In genomic region chr1:244439391-244440032, GRCh38 we compare ENCODE assay signal across 3 cellular contexts.
TF ChIP-seq lines count a peak whose summit lies in the region.

No MANE protein-coding gene starts in this region.

TF ChIP-seq in HEK293, 187 proteins besides CTCF, POLR2A, EP300 and RAD21:
- TF ChIP-seq ZIC2 (tag by site-specific recombination; IDR thresholded peaks at IDR 0.05) (peak; percentile 81), ZBTB48 (tag by site-specific recombination; IDR thresholded peaks at IDR 0.05) (peak; percentile 93), ZNF555 (tag by site-specific recombination; conservative IDR thresholded peaks at IDR 0.05) (no peak), ZNF391 (tag by site-specific recombination; IDR thresholded peaks at IDR 0.05; ENCODE audit: borderline replicate concordance, low read depth) (no peak), IKZF3 (tag by site-specific recombination; IDR thresholded peaks at IDR 0.05) (0 out of 2 replicates have a peak, but pooled peaks have one; percentile 39), ZFP37 (tag by site-specific recombination; IDR thresholded peaks at IDR 0.05) (no peak), ZNF341 (tag by site-specific recombination; IDR thresholded peaks at IDR 0.05; ENCODE audit: low read depth) (0 out of 2 replicates have a peak, but pooled peaks have one; percentile 24), SP7 (tag by site-specific recombination; IDR thresholded peaks at IDR 0.05) (0 out of 2 replicates have a peak, but pooled peaks have one; percentile 11), ZBTB21 (tag by site-specific recombination; IDR thresholded peaks at IDR 0.05) (no peak), KLF1 (tag by site-specific recombination; IDR thresholded peaks at IDR 0.05) (peak; percentile 82), ZNF561 (tag by site-specific recombination; IDR thresholded peaks at IDR 0.05; ENCODE audit: borderline replicate concordance) (peak; percentile 72; the same call in 1 of the 2 replicates), ZNF660 (tag by site-specific recombination; IDR thresholded peaks at IDR 0.05) (no peak), ZNF600 (tag by site-specific recombination; IDR thresholded peaks at IDR 0.05) (peak; percentile 77), ZNF140 (tag by site-specific recombination; IDR thresholded peaks at IDR 0.05) (no peak), ZNF223 (tag by site-specific recombination; IDR thresholded peaks at IDR 0.05) (no peak), ZNF473 (tag by site-specific recombination; IDR thresholded peaks at IDR 0.05) (no peak), ZBTB8A (tag by site-specific recombination; IDR thresholded peaks at IDR 0.05) (no peak), KLF8 (tag by site-specific recombination; IDR thresholded peaks at IDR 0.05) (no peak), SP3 (tag by site-specific recombination; IDR thresholded peaks at IDR 0.05) (peak; percentile 42), ZSCAN23 (tag by site-specific recombination; IDR thresholded peaks at IDR 0.05) (no peak), ZNF776 (tag by site-specific recombination; IDR thresholded peaks at IDR 0.05; ENCODE audit: borderline replicate concordance) (no peak), PATZ1 (tag by site-specific recombination; IDR thresholded peaks at IDR 0.05) (peak; percentile 34; the same call in 1 of the 2 replicates), ZBTB20 (tag by site-specific recombination; IDR thresholded peaks at IDR 0.05) (peak; percentile 61; the same call in 1 of the 2 replicates), ZNF596 (tag by site-specific recombination; IDR thresholded peaks at IDR 0.05) (no peak), ZNF48 (tag by site-specific recombination; IDR thresholded peaks at IDR 0.05) (no peak), ZNF2 (tag by site-specific recombination; IDR thresholded peaks at IDR 0.05) (0 out of 2 replicates have a peak, but pooled peaks have one; percentile 21), ZNF335 (tag by site-specific recombination; conservative IDR thresholded peaks at IDR 0.05) (peak; percentile 78), ZBTB17 (tag by site-specific recombination; IDR thresholded peaks at IDR 0.05) (peak; percentile 69)

TF ChIP-seq in K562, 482 proteins besides CTCF, POLR2A, EP300 and RAD21 (continues in another document):
- no peak for TF ChIP-seq XRCC4 (IDR thresholded peaks at IDR 0.05; ENCODE audit: extremely low read depth, insufficient read depth, insufficient read length)
- TF ChIP-seq SP1 (CRISPR knock-in tag; IDR thresholded peaks at IDR 0.05) = peak; percentile 21; the same call in 1 of the 2 replicates
- 0 out of 2 replicates have a peak, but pooled peaks have one; percentile 1 for TF ChIP-seq SPI1 (IDR thresholded peaks at IDR 0.05; ENCODE audit: borderline replicate concordance, low read depth, low read length)
- TF ChIP-seq SMAD4 (CRISPR knock-in tag; conservative IDR thresholded peaks at IDR 0.05) = no peak
- 0 out of 2 replicates have a peak, but pooled peaks have one; percentile 9 for TF ChIP-seq TFAP4 (CRISPR knock-in tag; IDR thresholded peaks at IDR 0.05; ENCODE audit: borderline replicate concordance)
- TF ChIP-seq HOXB6 (CRISPR knock-in tag; IDR thresholded peaks at IDR 0.05; ENCODE audit: borderline replicate concordance) = no peak
- no peak for TF ChIP-seq SMAD1 (IDR thresholded peaks at IDR 0.05; ENCODE audit: low read depth, low read length, partially characterized antibody)
- no peak for TF ChIP-seq TOE1 (IDR thresholded peaks at IDR 0.05; ENCODE audit: borderline replicate concordance)
- TF ChIP-seq TOE1 (CRISPR knock-in tag; IDR thresholded peaks at IDR 0.05; ENCODE audit: borderline replicate concordance, low read depth) = no peak
- TF ChIP-seq KAT8 (IDR thresholded peaks at IDR 0.05; ENCODE audit: low read depth) = no peak
- no peak for TF ChIP-seq GTF2B (IDR thresholded peaks at IDR 0.05; ENCODE audit: extremely low read depth, insufficient read length)
- no peak for TF ChIP-seq RFX5 (IDR thresholded peaks at IDR 0.05; ENCODE audit: low read depth, low read length)
- no peak for TF ChIP-seq ZNF551 (CRISPR knock-in tag; IDR thresholded peaks at IDR 0.05)
- no peak for TF ChIP-seq CBFB (CRISPR knock-in tag; IDR thresholded peaks at IDR 0.05)
- no peak for TF ChIP-seq ZNF311 (CRISPR knock-in tag; IDR thresholded peaks at IDR 0.05)
- 0 out of 4 replicates have a peak, but pooled peaks of 1 of the 2 experiments have one; percentile 19 for TF ChIP-seq SRF (CRISPR knock-in tag; IDR thresholded peaks at IDR 0.05)
- TF ChIP-seq PCBP1 (IDR thresholded peaks at IDR 0.05; ENCODE audit: low read depth, low read length, poor library complexity, severe bottlenecking) = no peak
- TF ChIP-seq KLF1 (tag; IDR thresholded peaks at IDR 0.05) = no peak
- TF ChIP-seq ZHX1 (conservative IDR thresholded peaks at IDR 0.05; ENCODE audit: low read length) = no peak
- no peak for TF ChIP-seq HDGF (IDR thresholded peaks at IDR 0.05)
- TF ChIP-seq MCM3 (IDR thresholded peaks at IDR 0.05) = no peak
- TF ChIP-seq NFIC (IDR thresholded peaks at IDR 0.05) = peak; percentile 42
- TF ChIP-seq ZNF184 (CRISPR knock-in tag; IDR thresholded peaks at IDR 0.05) = no peak
- TF ChIP-seq POLR2AphosphoS5 (IDR thresholded peaks at IDR 0.05; ENCODE audit: control insufficient read depth, insufficient read depth, low read depth, low read length) = 0 out of 2 replicates have a peak, but pooled peaks have one; percentile 15
- no peak for TF ChIP-seq LEF1 (IDR thresholded peaks at IDR 0.05)
- peak in 1 of 2 experiments; percentile 15; a peak in 1 of 4 replicates for TF ChIP-seq NRF1 (conservative IDR thresholded peaks at IDR 0.05 in 1 of 2, IDR thresholded peaks at IDR 0.05 in 1 of 2)
- no peak for TF ChIP-seq MTA1 (IDR thresholded peaks at IDR 0.05; ENCODE audit: borderline replicate concordance)
- TF ChIP-seq CTBP1 (IDR thresholded peaks at IDR 0.05; ENCODE audit: borderline replicate concordance) = 0 out of 2 replicates have a peak, but pooled peaks have one; percentile 12
- TF ChIP-seq SUPT5H (IDR thresholded peaks at IDR 0.05) = peak; percentile 45; the same call in 1 of the 2 replicates

TF ChIP-seq in HepG2, 621 proteins besides CTCF, POLR2A, EP300 and RAD21:
- TF ChIP-seq ASH2L (IDR thresholded peaks at IDR 0.05; ENCODE audit: insufficient read length, low read depth, low read length) (no peak), SRSF1 (optimal IDR thresholded peaks at IDR 0.05; ENCODE audit: low read depth, low read length) (no peak), ZNF101 (CRISPR knock-in tag; IDR thresholded peaks at IDR 0.05; ENCODE audit: borderline replicate concordance, low read depth) (no peak), MYC (CRISPR knock-in tag; IDR thresholded peaks at IDR 0.05; ENCODE audit: borderline replicate concordance) (no peak)
